Comparison of ENCODE assay signal across 8 cellular contexts in genomic region chr1:175154595-175155472, GRCh38. TPM values are rescaled to one million over a fixed set of nuclear protein-coding genes. Genes with fewer than 3 reads are reported as not detected.
A peak's percentile ranks its signal among the peaks of the same experiment; 100 is the strongest.
DNase-seq lines count a peak whose midpoint lies in the region; ATAC-seq and TF ChIP-seq lines count a peak whose summit lies in the region.

No MANE protein-coding gene starts in this region.

- intact Hi-C loops in lower leg skin (cut with DNase I; ENCODE audit: low total_unique reads): loop anchor here (2.0 to 10.0 kb wide), 2 partner anchors 70 to 164 kb away; no protein-coding TSS in a partner anchor

- H3K4me1 ChIP-seq in HEK293 (ENCODE audit: control insufficient read depth, insufficient read depth, low read length): no peaks in the 10 kb centered on the region

- H3K27ac ChIP-seq in HEK293 (ENCODE audit: extremely low read depth, low read depth, low read length): no peak overlapping the region

- TF ChIP-seq POLR2A in lower leg skin (IDR thresholded peaks at IDR 0.05): no peak

- WGBS in lower leg skin, 2 donors: 22 to 25% methylated on average over 11 of the region's 11 CpGs

- H3K4me3 ChIP-seq in HEK293 (ENCODE audit: low read depth, low read length) (no peak overlapping the region), lower leg skin (ENCODE audit: low read depth, poor library complexity, severe bottlenecking) (no peak overlapping the region)

- ATAC-seq in GM18861 (IDR thresholded peaks at IDR 0.05; ENCODE audit: unreplicated experiment): no peak

- DNase-seq in D341Med (ENCODE audit: low spot score): peak; percentile 82
- peak; percentile 24 for DNase-seq in NCI-H226
- peak; percentile 65 for DNase-seq in activated CD4-positive, alpha-beta T cell treated with anti-CD3 and anti-CD28 coated beads for 1 hour
- DNase-seq in cerebellum (ENCODE audit: low spot score): peak; percentile 60
- peak; percentile 67 to 94 for DNase-seq in lower leg skin (ENCODE audit: low spot score in 2 of 2)
- DNase-seq in stimulated activated CD8-positive, alpha-beta memory T cell treated with anti-CD3 and anti-CD28 coated beads, Interleukin-12 subunit alpha, Interleukin-12 subunit beta, amount 100 ng/mL, for 4 hours (ENCODE audit: low read depth): peak; percentile 53

- H3K9me3 ChIP-seq in HEK293 (ENCODE audit: control insufficient read depth, insufficient read depth, low read depth, low read length): no peaks in the 10 kb centered on the region

- TF ChIP-seq CTCF in HEK293 (tag by site-specific recombination; IDR thresholded peaks at IDR 0.05) (peak; percentile 56), lower leg skin (IDR thresholded peaks at IDR 0.05) (no peak)

- POLR2A ChIA-PET in HEK293 (lab: Yijun Ruan, JAX): interaction anchor here (1.1 to 1.5 kb wide), 2 partner anchors 35 to 131 kb away, joined by 3 read pairs; partner anchors contain the start of gene MRPS14

- CTCF ChIA-PET in HEK293 (lab: Yijun Ruan, JAX): interaction anchor here (0.5 to 7.9 kb wide), 49 partner anchors 9 to 929 kb away, joined by 3 to 133 read pairs (median 4); partner anchors contain the start of gene MRPS14

- H3K36me3 ChIP-seq in HEK293 (ENCODE audit: control insufficient read depth in 2 of 2, insufficient read depth in 1 of 2, low read length in 2 of 2): no peaks in the 10 kb centered on the region

TF ChIP-seq in HEK293, 187 proteins besides CTCF, POLR2A, EP300 and RAD21:
- TF ChIP-seq KLF16 (tag by site-specific recombination; IDR thresholded peaks at IDR 0.05) (0 out of 2 replicates have a peak, but pooled peaks have one; percentile 34), ZNF394 (tag by site-specific recombination; IDR thresholded peaks at IDR 0.05; ENCODE audit: borderline replicate concordance) (no peak), EGR2 (tag by site-specific recombination; IDR thresholded peaks at IDR 0.05; ENCODE audit: low read depth) (0 out of 2 replicates have a peak, but pooled peaks have one; percentile 14), ZNF174 (tag by site-specific recombination; IDR thresholded peaks at IDR 0.05) (no peak), ZNF654 (tag by site-specific recombination; IDR thresholded peaks at IDR 0.05; ENCODE audit: low read depth) (peak; percentile 85), ZNF555 (tag by site-specific recombination; conservative IDR thresholded peaks at IDR 0.05) (no peak), ZBTB17 (tag by site-specific recombination; IDR thresholded peaks at IDR 0.05) (peak; percentile 75), ZFHX2 (tag by site-specific recombination; conservative IDR thresholded peaks at IDR 0.05) (0 out of 2 replicates have a peak, but pooled peaks have one; percentile 29), ZNF2 (tag by site-specific recombination; IDR thresholded peaks at IDR 0.05) (peak; percentile 97), ZNF184 (tag by site-specific recombination; IDR thresholded peaks at IDR 0.05) (0 out of 2 replicates have a peak, but pooled peaks have one; percentile 20)

RNA-seq across cellular contexts. Expression of gene KIAA0040, which starts 37.7 kb away (rescaled TPM):
- total RNA-seq in cerebellum (1.00 TPM), lower leg skin (10 to 100 TPM; 12.3 to 16.3 (median 15.0) TPM)

Comparison
In these comparisons a context has a peak if more than half of its experiments do, and no peak if none do; other contexts are left out.
1. DNase-seq: peak in every context shown above with its lines; median percentile 82 in D341Med; 80 in lower leg skin; 65 in activated CD4-positive, alpha-beta T cell treated with anti-CD3 and anti-CD28 coated beads for 1 hour; 60 in cerebellum; 53 in stimulated activated CD8-positive, alpha-beta memory T cell treated with anti-CD3 and anti-CD28 coated beads, Interleukin-12 subunit alpha, Interleukin-12 subunit beta, amount 100 ng/mL, for 4 hours; 24 in NCI-H226.